In the genomic region with DNA sequence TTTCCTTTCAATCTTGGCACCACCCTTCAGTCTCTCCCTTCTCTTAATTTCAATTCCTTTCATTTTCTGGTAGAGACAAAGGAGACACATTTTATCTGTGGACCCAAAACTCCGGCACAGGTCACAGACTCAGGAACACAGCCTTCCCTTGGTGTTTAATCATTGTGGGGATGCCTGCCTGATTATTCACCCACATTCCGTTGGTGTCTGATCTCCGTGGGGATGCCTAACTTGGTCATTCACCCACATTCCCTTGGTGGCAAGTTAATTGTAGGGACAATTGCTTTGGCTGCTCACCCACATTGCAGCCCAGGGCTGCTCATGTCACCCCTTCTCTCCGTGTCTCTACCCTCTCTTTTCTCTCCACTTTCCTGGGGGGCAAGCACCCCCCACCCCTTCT, we compare ENCODE assay signal across 7 cellular contexts. TPM values are rescaled to one million over a fixed set of nuclear protein-coding genes. Genes with fewer than 3 reads are reported as not detected.
DNase-seq lines count a peak whose midpoint lies in the region; ATAC-seq, FAIRE-seq and TF ChIP-seq lines count a peak whose summit lies in the region.
"Not testable (repeated sequence)": the region's sequence is repeated elsewhere in the genome, so short reads cannot be mapped to it uniquely, and the experiment has no call there.

No MANE protein-coding gene starts in this region.

- intact Hi-C loops in mammary epithelial cell (cut with micrococcal nuclease); HepG2 (cut with micrococcal nuclease; ENCODE audit: unreplicated experiment): not testable (repeated sequence)

- not testable (repeated sequence) for H3K79me2 ChIP-seq in mammary epithelial cell (ENCODE audit: insufficient read depth, low read length); HepG2 (ENCODE audit: insufficient read depth, low read length)

- H3K27me3 Mint-ChIP-seq in HFFc6 (ENCODE audit: insufficient read depth) = not testable (repeated sequence)

- peak overlapping the region; percentile 1 for H3K27ac ChIP-seq in mammary epithelial cell (ENCODE audit: insufficient read depth, low read depth, low read length)
- H3K27ac ChIP-seq in HepG2 (ENCODE audit: extremely low read length, insufficient read depth, low read length) = not testable (repeated sequence)

- not testable (repeated sequence) for H3K27me3 ChIP-seq in mammary epithelial cell (ENCODE audit: insufficient read depth, low read length); HepG2 (ENCODE audit: control insufficient read depth in 1 of 2, insufficient read depth in 2 of 2, low read length in 2 of 2)

- H4K20me1 ChIP-seq in mammary epithelial cell (ENCODE audit: insufficient read depth, low read length); HepG2 (ENCODE audit: insufficient read depth, low read length): not testable (repeated sequence)

- not testable (repeated sequence) for H3K9me3 Mint-ChIP-seq in HFFc6

- not testable (repeated sequence) for H3K9ac ChIP-seq in mammary epithelial cell (ENCODE audit: insufficient read depth, low read length); HepG2 (ENCODE audit: insufficient read depth, low read depth, low read length)

- not testable (repeated sequence) for TF ChIP-seq EP300 in HepG2 (IDR thresholded peaks at IDR 0.05; ENCODE audit: low read depth in 2 of 2, low read length in 2 of 2); HepG2 (CRISPR knock-in tag; IDR thresholded peaks at IDR 0.05; ENCODE audit: borderline replicate concordance)

- dilution Hi-C loops in mammary epithelial cell (cut with HindIII; ENCODE audit: low sequenced_read_pairs) = not testable (repeated sequence)

- peak overlapping the region; percentile 78 for H2AFZ ChIP-seq in mammary epithelial cell (ENCODE audit: low read depth, low read length)
- not testable (repeated sequence) for H2AFZ ChIP-seq in HepG2 (ENCODE audit: low read length)

- not testable (repeated sequence) for H3K36me3 Mint-ChIP-seq in HFFc6 (ENCODE audit: low read depth)

- not testable (repeated sequence) for TF ChIP-seq CTCF in HFFc6 (IDR thresholded peaks at IDR 0.05); mammary epithelial cell (conservative IDR thresholded peaks at IDR 0.05 in 1 of 2, IDR thresholded peaks at IDR 0.05 in 1 of 2; ENCODE audit: extremely low read depth in 1 of 2, insufficient read depth in 1 of 2, low read depth in 1 of 2, low read length in 2 of 2); HepG2 (CRISPR knock-in tag; IDR thresholded peaks at IDR 0.05)

- in situ Hi-C loops in mammary epithelial cell (cut with MboI; ENCODE audit: low sequenced_read_pairs in 2 of 2) = not testable (repeated sequence)
- in situ Hi-C loops in HepG2 (cut with HindIII; ENCODE audit: extremely low pct_ligation_motif_present, low pct_unique_long_range_greater_than_20kb) = loop anchor here (25.0 kb wide), 1 partner anchor 469 kb away; no protein-coding TSS in a partner anchor

- not testable (repeated sequence) for H3K9me3 ChIP-seq in mammary epithelial cell (replicated peaks; ENCODE audit: insufficient read depth, low read length); HepG2 (ENCODE audit: low read length)

- ATAC-seq in HepG2 = not testable (repeated sequence)

- TF ChIP-seq RAD21 in HepG2 (CRISPR knock-in tag; IDR thresholded peaks at IDR 0.05) = not testable (repeated sequence)

- peaks cover 28% of the 10 kb centered on the region for H3K4me1 ChIP-seq in mammary epithelial cell (ENCODE audit: insufficient read depth, low read length)
- H3K4me1 ChIP-seq in HepG2 (ENCODE audit: insufficient read depth, low read length) = not testable (repeated sequence)

- WGBS in mammary epithelial cell (ENCODE audit: low coverage, missing lambda C conversion rate) = 7% methylated on average over 2 of the region's 4 CpGs
- WGBS in HepG2 (ENCODE audit: low lambda C conversion rate) = 4% methylated on average over 4 of the region's 4 CpGs

- H3K36me3 ChIP-seq in mammary epithelial cell (ENCODE audit: insufficient read depth, low read length); HepG2 (replicated peaks in 1 of 2; ENCODE audit: control insufficient read depth in 1 of 2, insufficient read depth in 2 of 2, low read length in 2 of 2): not testable (repeated sequence)

- POLR2A ChIA-PET in HepG2 (lab: Yijun Ruan, JAX) = not testable (repeated sequence)

- TF ChIP-seq POLR2A in HepG2 (IDR thresholded peaks at IDR 0.05; ENCODE audit: insufficient read depth in 1 of 2, low read depth in 2 of 2, low read length in 2 of 2) = not testable (repeated sequence)

- FAIRE-seq in HepG2 (lab: Jason Lieb, UNC) = not testable (repeated sequence)

- H3K4me1 Mint-ChIP-seq in HFFc6 (ENCODE audit: low read depth) = peaks cover 17% of the 10 kb centered on the region

- DNase-seq in Daoy (ENCODE audit: low read depth) (peak; percentile 53), HFFc6 (peak; percentile 81), NCI-H226 (peak; percentile 59), T1000 (lab: John Stamatoyannopoulos, UW) (peak; percentile 21), mammary epithelial cell (peak; percentile 42), fibroblast of gingiva (ENCODE audit: low read depth) (peak; percentile 45)
- not testable (repeated sequence) for DNase-seq in HepG2 (ENCODE audit: low spot score)

- CTCF ChIA-PET in mammary epithelial cell (lab: Charles Lee; ENCODE audit: low non-redundant PET); HepG2 (lab: Yijun Ruan, JAX; ENCODE audit: low intra/inter-chr PET ratio, low total read pairs): not testable (repeated sequence)

- peak overlapping the region; percentile 67; the same call in 1 of the 2 replicates for H3K4me3 Mint-ChIP-seq in HFFc6

- BruUV-seq in mammary epithelial cell (replicated peaks; lab: Mats Ljungman, UMichigan); HepG2 (replicated peaks; lab: Mats Ljungman, UMichigan): not testable (repeated sequence)

- H3K4me2 ChIP-seq in mammary epithelial cell (ENCODE audit: insufficient read depth, low read depth, low read length) = not testable (repeated sequence)
- peak overlapping the region; percentile 18; the same call in 1 of the 2 replicates for H3K4me2 ChIP-seq in HepG2 (ENCODE audit: low read depth, low read length)

- H3K27ac Mint-ChIP-seq in HFFc6 = not testable (repeated sequence)

- not testable (repeated sequence) for H3K4me3 ChIP-seq in mammary epithelial cell (replicated peaks in 1 of 3; ENCODE audit: insufficient read depth in 1 of 3, low read depth in 2 of 3, low read length in 3 of 3); HepG2 (replicated peaks in 1 of 3; ENCODE audit: insufficient read depth in 1 of 3, low read depth in 2 of 3, low read length in 3 of 3)

RNA-seq across cellular contexts. Expression of a gene that starts 31.7 kb away (rescaled TPM):
- 41.1 and 46.7 TPM in 2 replicates for total RNA-seq in Daoy (2014; rRNA removed; shearing (Covaris generic))
- total RNA-seq in HFFc6 (2021; fragmentation: NEBNext Ultra II Directional; extraction: Animal tissue kit (Norgen Biotek cat#: 25700)) = 100 to 1,000 TPM; 124 to 151 (median 134) TPM
- 100 to 1,000 TPM in 1 of 2 donors, 10 to 100 TPM in 1; 78.7 to 122 TPM for total RNA-seq in mammary epithelial cell
- polyA plus RNA-seq in mammary epithelial cell = 45.8 TPM
- 41.5 TPM for polyA minus RNA-seq in mammary epithelial cell
- 32.2 and 33.7 TPM in 2 replicates for total RNA-seq in HepG2 (2016; rRNA removed; fragmentation: Illumina TruSeq; extraction: Trizol)
- total RNA-seq in HepG2 (2016; cell fraction: cytosol; rRNA removed; fragmentation: Illumina TruSeq; extraction: Trizol; ENCODE audit: low read depth) = 27.4 and 28.7 TPM in 2 replicates
- total RNA-seq in HepG2 (2016; cell fraction: insoluble cytoplasmic fraction; rRNA removed; fragmentation: Illumina TruSeq; extraction: Trizol) = 27.5 and 33.1 TPM in 2 replicates
- 39.7 and 47.6 TPM in 2 replicates for total RNA-seq in HepG2 (2016; cell fraction: membrane; rRNA removed; fragmentation: Illumina TruSeq; extraction: Trizol)
- total RNA-seq in HepG2 (2016; cell fraction: nucleus; rRNA removed; fragmentation: Illumina TruSeq; extraction: Trizol) = 42.0 and 44.0 TPM in 2 replicates
- 9.9 and 13.5 TPM in 2 replicates for polyA plus RNA-seq in HepG2 (2011; rRNA removed)
- 7.4 and 9.3 TPM in 2 replicates for polyA plus RNA-seq in HepG2 (2011; cell fraction: cytosol; rRNA removed)
- 9.5 and 9.8 TPM in 2 replicates for polyA plus RNA-seq in HepG2 (2011; cell fraction: nucleus; rRNA removed)
- 18.5 and 20.9 TPM in 2 replicates for polyA plus RNA-seq in HepG2 (2012)
- polyA plus RNA-seq in HepG2 (2016; cell fraction: cytosol; fragmentation: Illumina TruSeq; extraction: Trizol; ENCODE audit: low read depth) = 22.9 and 27.7 TPM in 2 replicates
- polyA plus RNA-seq in HepG2 (2016; cell fraction: insoluble cytoplasmic fraction; fragmentation: Illumina TruSeq; extraction: Trizol; ENCODE audit: low read depth) = 32.7 and 34.9 TPM in 2 replicates
- polyA plus RNA-seq in HepG2 (2016; cell fraction: membrane; fragmentation: Illumina TruSeq; extraction: Trizol; ENCODE audit: low read depth) = 31.3 and 34.7 TPM in 2 replicates
- 35.0 and 37.3 TPM in 2 replicates for polyA plus RNA-seq in HepG2 (2016; cell fraction: nucleus; fragmentation: Illumina TruSeq; extraction: Trizol; ENCODE audit: insufficient read depth, low read depth)
- polyA minus RNA-seq in HepG2 (2011; rRNA and poly(A)+ RNA removed; ENCODE audit: low replicate concordance) = 10.3 and 20.6 TPM in 2 replicates
- polyA minus RNA-seq in HepG2 (2011; cell fraction: cytosol; rRNA and poly(A)+ RNA removed) = 10.3 and 12.0 TPM in 2 replicates
- polyA minus RNA-seq in HepG2 (2011; cell fraction: nucleus; rRNA and poly(A)+ RNA removed) = 69.1 and 70.6 TPM in 2 replicates

RNA-seq across cellular contexts. Expression of a gene that starts 37.0 kb away (rescaled TPM):
- total RNA-seq in Daoy (2014; rRNA removed; shearing (Covaris generic)) = 31.6 and 35.9 TPM in 2 replicates
- total RNA-seq in HFFc6 (2021; fragmentation: NEBNext Ultra II Directional; extraction: Animal tissue kit (Norgen Biotek cat#: 25700)) = 10 to 100 TPM; 74.4 to 88.3 (median 83.0) TPM
- total RNA-seq in mammary epithelial cell (10 to 100 TPM; 61.8 to 84.2 TPM), HepG2 (2016; rRNA removed; fragmentation: Illumina TruSeq; extraction: Trizol) (92.1 and 136 TPM in 2 replicates)
- polyA plus RNA-seq in mammary epithelial cell (18.6 TPM), HepG2 (2011; rRNA removed) (18.4 and 25.7 TPM in 2 replicates)
- polyA minus RNA-seq in mammary epithelial cell = 46.5 TPM
- 30.4 and 34.1 TPM in 2 replicates for total RNA-seq in HepG2 (2016; cell fraction: cytosol; rRNA removed; fragmentation: Illumina TruSeq; extraction: Trizol; ENCODE audit: low read depth)
- 91.2 and 133 TPM in 2 replicates for total RNA-seq in HepG2 (2016; cell fraction: insoluble cytoplasmic fraction; rRNA removed; fragmentation: Illumina TruSeq; extraction: Trizol)
- 66.7 and 85.3 TPM in 2 replicates for total RNA-seq in HepG2 (2016; cell fraction: membrane; rRNA removed; fragmentation: Illumina TruSeq; extraction: Trizol)
- 121 and 139 TPM in 2 replicates for total RNA-seq in HepG2 (2016; cell fraction: nucleus; rRNA removed; fragmentation: Illumina TruSeq; extraction: Trizol)
- polyA plus RNA-seq in HepG2 (2011; cell fraction: cytosol; rRNA removed) = 8.0 and 12.9 TPM in 2 replicates
- 15.2 and 17.6 TPM in 2 replicates for polyA plus RNA-seq in HepG2 (2011; cell fraction: nucleus; rRNA removed)
- 39.9 and 55.4 TPM in 2 replicates for polyA plus RNA-seq in HepG2 (2012)
- polyA plus RNA-seq in HepG2 (2016; cell fraction: cytosol; fragmentation: Illumina TruSeq; extraction: Trizol; ENCODE audit: low read depth) = 2.8 and 3.7 TPM in 2 replicates
- polyA plus RNA-seq in HepG2 (2016; cell fraction: insoluble cytoplasmic fraction; fragmentation: Illumina TruSeq; extraction: Trizol; ENCODE audit: low read depth) = 83.2 and 88.8 TPM in 2 replicates
- 12.0 and 14.4 TPM in 2 replicates for polyA plus RNA-seq in HepG2 (2016; cell fraction: membrane; fragmentation: Illumina TruSeq; extraction: Trizol; ENCODE audit: low read depth)
- 110 and 121 TPM in 2 replicates for polyA plus RNA-seq in HepG2 (2016; cell fraction: nucleus; fragmentation: Illumina TruSeq; extraction: Trizol; ENCODE audit: insufficient read depth, low read depth)
- 27.8 and 31.8 TPM in 2 replicates for polyA minus RNA-seq in HepG2 (2011; rRNA and poly(A)+ RNA removed; ENCODE audit: low replicate concordance)
- 44.8 and 48.6 TPM in 2 replicates for polyA minus RNA-seq in HepG2 (2011; cell fraction: cytosol; rRNA and poly(A)+ RNA removed)
- polyA minus RNA-seq in HepG2 (2011; cell fraction: nucleus; rRNA and poly(A)+ RNA removed) = 153 and 159 TPM in 2 replicates
